In the genomic region with DNA sequence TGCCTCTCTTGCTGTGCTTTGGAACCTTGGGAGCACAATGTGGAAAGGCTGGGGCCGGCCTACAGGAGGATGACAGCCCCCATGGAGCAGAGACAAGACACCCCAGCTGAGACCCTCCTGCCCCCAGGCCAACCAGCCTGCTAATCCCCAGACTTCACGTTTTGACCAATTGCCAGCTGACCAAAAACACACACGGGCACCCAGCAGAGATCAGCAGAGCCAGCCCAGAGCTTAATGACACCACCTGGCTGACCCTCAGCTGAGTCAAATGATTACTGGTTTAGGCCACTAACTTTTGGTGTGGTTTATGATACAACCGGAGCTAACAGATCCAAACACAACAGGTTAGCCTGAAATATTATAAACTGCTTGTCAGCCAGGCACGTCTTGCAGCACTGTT, we compare ENCODE assay signal across 14 cellular contexts.
"Had no signal": no experiment of that assay in that cellular context is flagged by ENCODE, and none has a peak within 500 bp of the region (broad histone marks: within the 10 kb centered on the region; RNA-seq: fewer than 3 reads in every experiment).

No MANE protein-coding gene starts in this region.

- H3K9me3 ChIP-seq: ascending aorta, heart left ventricle, pancreas, sigmoid colon, thoracic aorta had no signal

- H3K27ac Mint-ChIP-seq: activated naive CD4-positive, alpha-beta T cell treated with anti-CD3 and anti-CD28 coated beads, Interleukin-2, amount 10 ng/mL, durations not matched to agents 7 days and 5 days; activated T-cell treated with anti-CD3 and anti-CD28 coated beads, Interleukin-2, amount 50 U/mL, for 24 hours; dendritic cell treated with granulocyte-macrophage colony-stimulating factor and Interleukin-4, amounts not matched to agents 40 ng/mL and 50 ng/mL, for 4 days had no signal

- H3K4me3 Mint-ChIP-seq: activated naive CD4-positive, alpha-beta T cell treated with anti-CD3 and anti-CD28 coated beads, Interleukin-2, amount 10 ng/mL, durations not matched to agents 7 days and 5 days; activated T-cell treated with anti-CD3 and anti-CD28 coated beads, Interleukin-2, amount 50 U/mL, for 24 hours; dendritic cell treated with granulocyte-macrophage colony-stimulating factor and Interleukin-4, amounts not matched to agents 40 ng/mL and 50 ng/mL, for 4 days; neural crest cell had no signal

- ATAC-seq: heart left ventricle, pancreas had no signal

- DNase-seq: activated CD4-positive, alpha-beta T cell treated with anti-CD3 and anti-CD28 coated beads, Interleukin-2, amount 50 U/mL, for 48 hours; activated naive CD4-positive, alpha-beta T cell treated with anti-CD3 and anti-CD28 coated beads, Interleukin-2, amount 10 ng/mL, durations not matched to agents 7 days and 5 days; activated T-cell treated with anti-CD3 and anti-CD28 coated beads, Interleukin-2, amount 50 U/mL, for 24 hours; effector memory CD4-positive, alpha-beta T cell; foreskin melanocyte; heart left ventricle; pancreas; sigmoid colon; stimulated activated CD4-positive, alpha-beta T cell treated with anti-CD3 and anti-CD28 coated beads, Interleukin-2, amount 100 ng/mL, for 24 hours; T1000 had no signal

- H3K4me1 Mint-ChIP-seq: activated naive CD4-positive, alpha-beta T cell treated with anti-CD3 and anti-CD28 coated beads, Interleukin-2, amount 10 ng/mL, durations not matched to agents 7 days and 5 days; neural crest cell had no signal

- H3K9me3 Mint-ChIP-seq: activated naive CD4-positive, alpha-beta T cell treated with anti-CD3 and anti-CD28 coated beads, Interleukin-2, amount 10 ng/mL, durations not matched to agents 7 days and 5 days; activated T-cell treated with anti-CD3 and anti-CD28 coated beads, Interleukin-2, amount 50 U/mL, for 24 hours; dendritic cell treated with granulocyte-macrophage colony-stimulating factor and Interleukin-4, amounts not matched to agents 40 ng/mL and 50 ng/mL, for 4 days; neural crest cell had no signal

- H3K27me3 ChIP-seq: ascending aorta, heart left ventricle, pancreas, sigmoid colon had no signal

- H3K27ac ChIP-seq: ascending aorta, heart left ventricle, pancreas, sigmoid colon, thoracic aorta had no signal

- H3K36me3 Mint-ChIP-seq: activated naive CD4-positive, alpha-beta T cell treated with anti-CD3 and anti-CD28 coated beads, Interleukin-2, amount 10 ng/mL, durations not matched to agents 7 days and 5 days had no signal

- H3K4me3 ChIP-seq: ascending aorta, heart left ventricle, pancreas, sigmoid colon, thoracic aorta had no signal

- H3K4me1 ChIP-seq: ascending aorta, sigmoid colon had no signal

- H3K36me3 ChIP-seq: ascending aorta, heart left ventricle, pancreas, sigmoid colon, thoracic aorta had no signal
